29 cellular contexts compared by ENCODE assay signal in the genomic region with DNA sequence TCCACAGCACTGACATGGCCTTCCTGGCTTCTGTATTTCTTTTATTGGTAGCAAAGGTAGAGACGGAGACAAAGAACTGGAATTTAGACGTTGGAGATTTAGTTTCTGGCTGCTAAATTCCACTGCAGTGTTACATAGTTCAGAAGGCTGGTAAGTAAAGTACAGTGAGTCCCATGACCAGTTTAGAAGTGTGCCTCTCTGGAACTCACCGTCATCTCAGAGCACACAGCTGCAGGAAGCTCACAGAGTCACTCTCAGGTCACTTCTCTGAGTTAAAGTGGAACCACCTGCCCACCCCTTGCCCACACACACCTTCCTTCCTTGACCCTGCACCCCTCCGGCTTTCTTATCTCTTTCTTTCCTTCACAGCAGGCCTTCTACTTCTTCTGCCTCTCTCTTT. TPM values are rescaled to one million over a fixed set of nuclear protein-coding genes. Genes with fewer than 3 reads are reported as not detected.
"Had no signal": no experiment of that assay in that cellular context is flagged by ENCODE, and none has a peak within 500 bp of the region (broad histone marks: within the 10 kb centered on the region; RNA-seq: fewer than 3 reads in every experiment).

No MANE protein-coding gene starts in this region.

- FAIRE-seq: islet of Langerhans, kidney had no signal

- H3K4me3 Mint-ChIP-seq: immature natural killer cell; naive thymus-derived CD8-positive, alpha-beta T cell; nephron; neural crest cell; stimulated activated naive B cell treated with anti-CD40 and anti-IgM and Interleukin-4, amounts not matched to agents 10 μg/mL and 1 μg/mL and 100 μg/mL, for 72 hours had no signal

- H3K27me3 ChIP-seq: neutrophil, right lobe of liver, stomach, testis, thyroid gland, transverse colon, upper lobe of left lung, vagina had no signal

- H3K27ac ChIP-seq: lower lobe of right lung, parathyroid adenoma, psoas muscle, right lobe of liver, stomach, testis, thyroid gland, transverse colon, upper lobe of left lung, vagina had no signal

- H3K27ac Mint-ChIP-seq: immature natural killer cell; naive thymus-derived CD8-positive, alpha-beta T cell; nephron; stimulated activated naive B cell treated with anti-CD40 and anti-IgM and Interleukin-4, amounts not matched to agents 10 μg/mL and 1 μg/mL and 100 μg/mL, for 72 hours had no signal

- H2AFZ ChIP-seq: parathyroid adenoma had no signal

- H3K9ac ChIP-seq: parathyroid adenoma had no signal

- H3K4me1 ChIP-seq: lower lobe of right lung, parathyroid adenoma, psoas muscle, right lobe of liver, stomach, testis, thyroid gland, transverse colon, upper lobe of left lung, vagina had no signal

- H3K9me3 Mint-ChIP-seq: immature natural killer cell had no signal

- H3K4me2 ChIP-seq: smooth muscle cell had no signal

- DNase-seq: hypothalamus; immature natural killer cell; kidney; lower lobe of right lung; mammary epithelial cell; mesenchymal stem cell; naive thymus-derived CD8-positive, alpha-beta T cell; occipital lobe; psoas muscle; right lobe of liver; stimulated activated CD4-positive, alpha-beta T cell treated with anti-CD3 and anti-CD28 coated beads, Interleukin-12 subunit alpha, Interleukin-12 subunit beta, amount 100 ng/mL, for 4 hours; stimulated activated CD4-positive, alpha-beta T cell treated with anti-CD3 and anti-CD28 coated beads, Interleukin-15, amount 100 ng/mL, for 24 hours; stimulated activated CD4-positive, alpha-beta T cell treated with anti-CD3 and anti-CD28 coated beads, Interleukin-2, amount 100 ng/mL, for 24 hours; stimulated activated CD4-positive, alpha-beta T cell treated with anti-CD3 and anti-CD28 coated beads, Interleukin-4, amount 100 ng/mL, for 1 hour; stimulated activated naive B cell treated with anti-CD40 and anti-IgM and Interleukin-4, amounts not matched to agents 10 μg/mL and 1 μg/mL and 100 μg/mL, for 72 hours; stimulated activated naive CD8-positive, alpha-beta T cell treated with anti-CD3 and anti-CD28 coated beads, Interleukin-15, Interleukin-2, amounts not matched to agents 100 U/mL and 50 U/mL, for 24 hours; stomach; testis; thyroid gland; transverse colon; upper lobe of left lung had no signal

- H3K36me3 ChIP-seq: lower lobe of right lung, neutrophil, right lobe of liver, stomach, thyroid gland, transverse colon, upper lobe of left lung, vagina had no signal

- H3K9me3 ChIP-seq: lower lobe of right lung, neutrophil, psoas muscle, right lobe of liver, testis, thyroid gland, transverse colon, upper lobe of left lung, vagina had no signal

- H3K4me1 Mint-ChIP-seq: immature natural killer cell; naive thymus-derived CD8-positive, alpha-beta T cell; nephron; neural crest cell; stimulated activated naive B cell treated with anti-CD40 and anti-IgM and Interleukin-4, amounts not matched to agents 10 μg/mL and 1 μg/mL and 100 μg/mL, for 72 hours had no signal

- ATAC-seq: lower lobe of right lung; naive thymus-derived CD8-positive, alpha-beta T cell; psoas muscle; right lobe of liver; stimulated activated naive CD8-positive, alpha-beta T cell treated with anti-CD3 and anti-CD28 coated beads, Interleukin-15, Interleukin-2, amounts not matched to agents 100 U/mL and 50 U/mL, for 24 hours had no signal

- H3K79me2 ChIP-seq: parathyroid adenoma had no signal

- H3K4me3 ChIP-seq: lower lobe of right lung, psoas muscle, right lobe of liver, smooth muscle cell, stomach, testis, thyroid gland, transverse colon, upper lobe of left lung, vagina had no signal

RNA-seq across cellular contexts. Expression of gene BMP6, which starts 19.6 kb away (rescaled TPM):
- total RNA-seq: naive thymus-derived CD8-positive, alpha-beta T cell; osteocyte had no signal
- polyA plus RNA-seq: naive thymus-derived CD8-positive, alpha-beta T cell had no signal
